Comparison of ENCODE assay signal across 28 cellular contexts in genomic region chr4:148986951-148987350, GRCh38.
DNase-seq lines count a peak whose midpoint lies in the region; ATAC-seq, FAIRE-seq and TF ChIP-seq lines count a peak whose summit lies in the region.
"Had no signal": no experiment of that assay in that cellular context is flagged by ENCODE, and none has a peak within 500 bp of the region (broad histone marks: within the 10 kb centered on the region; RNA-seq: fewer than 3 reads in every experiment).

No MANE protein-coding gene starts in this region.

- H3K4me3 Mint-ChIP-seq in T-cell, result no peak overlapping the region
- H3K4me3 Mint-ChIP-seq: activated CD4-positive, alpha-beta T cell treated with anti-CD3 and anti-CD28 coated beads for 36 hours; stimulated activated naive CD8-positive, alpha-beta T cell treated with anti-CD3 and anti-CD28 coated beads, Interleukin-15, Interleukin-2, amounts not matched to agents 100 ng/mL and 50 ng/mL, for 24 hours; T-helper 17 cell had no signal

- H3K79me2 ChIP-seq in keratinocyte (ENCODE audit: control insufficient read depth, insufficient read depth, low read length), result no peaks in the 10 kb centered on the region

- H3K27me3 Mint-ChIP-seq in T-cell, result peaks cover 0 to 2% of the 10 kb centered on the region in 2 donors
- H3K27me3 Mint-ChIP-seq: stimulated activated naive CD8-positive, alpha-beta T cell treated with anti-CD3 and anti-CD28 coated beads, Interleukin-15, Interleukin-2, amounts not matched to agents 100 ng/mL and 50 ng/mL, for 24 hours; T-helper 17 cell had no signal

- no peaks in the 10 kb centered on the region for H3K9me3 Mint-ChIP-seq in T-cell
- H3K9me3 Mint-ChIP-seq: stimulated activated naive CD8-positive, alpha-beta T cell treated with anti-CD3 and anti-CD28 coated beads, Interleukin-15, Interleukin-2, amounts not matched to agents 100 ng/mL and 50 ng/mL, for 24 hours had no signal

- H3K27me3 ChIP-seq in bronchial epithelial cell (ENCODE audit: control insufficient read depth, insufficient read depth, low read length), result no peaks in the 10 kb centered on the region
- H3K27me3 ChIP-seq in keratinocyte (ENCODE audit: control insufficient read depth, extremely low read depth, insufficient read depth, low read length), result no peaks in the 10 kb centered on the region
- no peaks in the 10 kb centered on the region for H3K27me3 ChIP-seq in small intestine (ENCODE audit: control insufficient read depth in 2 of 2, insufficient read depth in 2 of 2, low read length in 2 of 2)
- H3K27me3 ChIP-seq: BLaER1, dorsolateral prefrontal cortex, heart right ventricle, tibial artery had no signal

- no peaks in the 10 kb centered on the region for H3K36me3 ChIP-seq in bronchial epithelial cell (ENCODE audit: control insufficient read depth, insufficient read depth, low read length)
- no peaks in the 10 kb centered on the region for H3K36me3 ChIP-seq in keratinocyte (ENCODE audit: control insufficient read depth in 2 of 2, extremely low read depth in 1 of 2, insufficient read depth in 2 of 2, low read length in 2 of 2)
- no peaks in the 10 kb centered on the region for H3K36me3 ChIP-seq in small intestine (ENCODE audit: control insufficient read depth in 2 of 2, insufficient read depth in 2 of 2, low read length in 2 of 2)
- H3K36me3 ChIP-seq: BLaER1, HAP-1, heart right ventricle, tibial artery had no signal

- TF ChIP-seq CTCF in bronchial epithelial cell (IDR thresholded peaks at IDR 0.05; ENCODE audit: insufficient read depth, low read length, severe bottlenecking) (no peak), keratinocyte (optimal IDR thresholded peaks at IDR 0.05 in 1 of 3, IDR thresholded peaks at IDR 0.05 in 1 of 3, conservative IDR thresholded peaks at IDR 0.05 in 1 of 3; ENCODE audit: extremely low read depth in 1 of 3, insufficient read depth in 2 of 3, low read length in 3 of 3) (no peak)

- H3K36me3 Mint-ChIP-seq in T-cell, result no peaks in the 10 kb centered on the region

- no peak overlapping the region for H3K27ac Mint-ChIP-seq in T-cell
- H3K27ac Mint-ChIP-seq: activated CD4-positive, alpha-beta T cell treated with anti-CD3 and anti-CD28 coated beads for 36 hours; stimulated activated naive CD8-positive, alpha-beta T cell treated with anti-CD3 and anti-CD28 coated beads, Interleukin-15, Interleukin-2, amounts not matched to agents 100 ng/mL and 50 ng/mL, for 24 hours; T-helper 17 cell had no signal

- H3K4me3 ChIP-seq in bronchial epithelial cell (ENCODE audit: low read depth, low read length) (no peak overlapping the region), keratinocyte (ENCODE audit: control insufficient read depth in 2 of 3, extremely low read depth in 1 of 3, insufficient read depth in 2 of 3, low read depth in 1 of 3, low read length in 3 of 3) (no peak overlapping the region), small intestine (ENCODE audit: low read depth in 1 of 2, low read length in 2 of 2) (no peak overlapping the region)
- H3K4me3 ChIP-seq: BLaER1, dorsolateral prefrontal cortex, HAP-1, heart right ventricle, K562, tibial artery had no signal

- no peak overlapping the region for H3K4me2 ChIP-seq in keratinocyte (ENCODE audit: control insufficient read depth, extremely low read depth, insufficient read depth, low read depth, low read length)
- H3K4me2 ChIP-seq: BLaER1, SK-N-SH had no signal

- DNase-seq in LoVo (ENCODE audit: low spot score), result peak; percentile 80
- peak; percentile 88 for DNase-seq in bronchial epithelial cell (ENCODE audit: low read depth)
- no peak for DNase-seq in keratinocyte (ENCODE audit: low read depth, low spot score)
- DNase-seq in small intestine, result peak; percentile 94
- DNase-seq in NOMO-1 treated with DMSO at 0.1 percent for 48 hours (lab: John Stamatoyannopoulos, UW; ENCODE audit: unreplicated experiment), result no peak
- DNase-seq in T-cell, result no peak
- DNase-seq: activated CD4-positive, alpha-beta T cell treated with anti-CD3 and anti-CD28 coated beads for 36 hours; activated gamma-delta T cell; activated T-cell treated with anti-CD3 and anti-CD28 coated beads for 4 hours; DMS79 treated with DMSO at 0.1 percent for 48 hours; dorsolateral prefrontal cortex; foreskin fibroblast; heart right ventricle; mesenchymal stem cell; NCI-H1417 treated with DMSO at 0.1 percent for 48 hours; NCI-H2081; NCI-H2227 treated with DMSO at 0.1 percent for 48 hours; NCI-H774; SK-N-SH; T-helper 17 cell; tibial artery had no signal

- no peaks in the 10 kb centered on the region for H3K9me1 ChIP-seq in keratinocyte (ENCODE audit: control insufficient read depth, extremely low read depth, insufficient read depth, low read length)

- H4K20me1 ChIP-seq in keratinocyte (ENCODE audit: control insufficient read depth, extremely low read depth, insufficient read depth, low read length), result no peaks in the 10 kb centered on the region
- H4K20me1 ChIP-seq: BLaER1 had no signal

- dilution Hi-C loops in keratinocyte (cut with MboI; ENCODE audit: extremely low pct_ligation_motif_present, low sequenced_read_pairs), result no loop called here

- 0 to 23% (median 10%) methylated on average over 1 of the region's 1 CpG for WGBS in small intestine, 3 donors

- CTCF ChIA-PET in T-cell (lab: Charles Lee), result no interaction called here

- no peak for FAIRE-seq in bronchial epithelial cell (lab: Jason Lieb, UNC)
- FAIRE-seq in keratinocyte (lab: Jason Lieb, UNC), result peak; percentile 48
- peak; percentile 85 for FAIRE-seq in small intestine (lab: Jason Lieb, UNC)
- FAIRE-seq: astrocyte, HTR-8/SVneo, K562 had no signal

- H3K4me1 ChIP-seq in keratinocyte (ENCODE audit: control insufficient read depth, extremely low read depth, insufficient read depth, low read length) (peaks cover 14% of the 10 kb centered on the region), small intestine (ENCODE audit: control insufficient read depth in 2 of 2, insufficient read depth in 1 of 2, low read depth in 1 of 2, low read length in 1 of 2) (no peaks in the 10 kb centered on the region)
- H3K4me1 ChIP-seq: heart right ventricle, tibial artery had no signal

- H3K9me3 ChIP-seq in keratinocyte (ENCODE audit: control insufficient read depth, low read depth, low read length) (no peaks in the 10 kb centered on the region), small intestine (ENCODE audit: control insufficient read depth, low read depth) (no peaks in the 10 kb centered on the region)
- H3K9me3 ChIP-seq: heart right ventricle, SK-N-SH, tibial artery had no signal

- ATAC-seq in GM21528 (IDR thresholded peaks at IDR 0.05; ENCODE audit: low FRiP score, unreplicated experiment), result no peak
- ATAC-seq in T-cell (replicated peaks in 1 of 4), result no peak
- ATAC-seq: activated CD4-positive, alpha-beta T cell treated with anti-CD3 and anti-CD28 coated beads for 36 hours; heart right ventricle; K562; T-helper 17 cell had no signal

- no peak overlapping the region for H2AFZ ChIP-seq in keratinocyte (ENCODE audit: control insufficient read depth, low read length)

- H3K9ac ChIP-seq in keratinocyte (ENCODE audit: control insufficient read depth, extremely low read depth, insufficient read depth, low read length), result no peak overlapping the region
- H3K9ac ChIP-seq: BLaER1, SK-N-SH had no signal

- H3K27ac ChIP-seq in keratinocyte (ENCODE audit: control insufficient read depth, insufficient read depth, low read length) (no peak overlapping the region), small intestine (ENCODE audit: low read depth in 1 of 2, low read length in 1 of 2) (peak overlapping the region in 1 of 2 donors; percentile 41)
- H3K27ac ChIP-seq: BLaER1, dorsolateral prefrontal cortex, heart right ventricle, tibial artery had no signal

- POLR2A ChIA-PET in T-cell (lab: Charles Lee), result no interaction called here

- H3K4me1 Mint-ChIP-seq in T-cell, result no peaks in the 10 kb centered on the region
- H3K4me1 Mint-ChIP-seq: activated CD4-positive, alpha-beta T cell treated with anti-CD3 and anti-CD28 coated beads for 36 hours; T-helper 17 cell had no signal

Comparison
In these comparisons a context has a peak if more than half of its experiments do, and no peak if none do; other contexts are left out.
1. DNase-seq: peak in LoVo (single experiment), bronchial epithelial cell (single experiment) and small intestine (single experiment); none in keratinocyte (single experiment), NOMO-1 treated with DMSO at 0.1 percent for 48 hours (single experiment) and T-cell (0 of 34).